Comparison of ENCODE assay signal across 8 cellular contexts in the genomic region with DNA sequence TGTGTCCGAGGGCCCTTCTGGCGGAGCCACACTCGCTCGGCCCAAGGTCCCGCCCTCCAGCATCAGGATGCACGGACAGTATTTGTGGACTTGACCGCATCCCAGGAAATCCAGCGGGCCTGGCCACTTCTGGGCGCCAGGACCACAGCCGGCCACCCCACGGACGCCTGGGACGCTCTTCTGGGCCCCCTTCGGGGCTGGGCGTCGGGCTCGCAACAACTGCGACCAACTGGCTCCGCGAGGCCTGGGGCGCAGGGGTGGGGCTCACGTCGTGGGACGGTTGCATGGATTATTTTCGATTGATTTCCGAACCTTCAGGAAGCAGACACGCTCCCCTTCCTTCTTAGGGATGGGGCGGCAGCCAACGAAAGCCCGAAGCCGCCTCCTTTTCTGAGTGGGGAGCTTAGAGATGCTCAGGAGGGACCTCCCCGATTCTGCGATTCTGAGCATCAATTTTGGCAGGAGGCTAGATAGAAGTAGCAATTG. TPM values are rescaled to one million over a fixed set of nuclear protein-coding genes. Genes with fewer than 3 reads are reported as not detected.
DNase-seq lines count a peak whose midpoint lies in the region; ATAC-seq and TF ChIP-seq lines count a peak whose summit lies in the region.

No MANE protein-coding gene starts in this region.

- no peaks in the 10 kb centered on the region for H3K9me3 Mint-ChIP-seq in Caco-2 (ENCODE audit: unreplicated experiment)
- no peaks in the 10 kb centered on the region for H3K9me3 Mint-ChIP-seq in MCF 10A (ENCODE audit: unreplicated experiment)
- H3K9me3 Mint-ChIP-seq in stimulated activated memory B cell treated with anti-CD40 and anti-IgM and Interleukin-4, amounts not matched to agents 10 μg/mL and 1 μg/mL and 100 μg/mL, for 72 hours = no peaks in the 10 kb centered on the region

- H3K27me3 Mint-ChIP-seq in Caco-2 (ENCODE audit: insufficient read depth, unreplicated experiment) = peaks cover 8% of the 10 kb centered on the region
- H3K27me3 Mint-ChIP-seq in MCF 10A (ENCODE audit: insufficient read depth, unreplicated experiment) = peaks cover 6% of the 10 kb centered on the region
- peaks cover 25% of the 10 kb centered on the region for H3K27me3 Mint-ChIP-seq in stimulated activated memory B cell treated with anti-CD40 and anti-IgM and Interleukin-4, amounts not matched to agents 10 μg/mL and 1 μg/mL and 100 μg/mL, for 72 hours

- H3K36me3 Mint-ChIP-seq in Caco-2 (ENCODE audit: insufficient read depth, unreplicated experiment) (peaks cover 35% of the 10 kb centered on the region), MCF 10A (ENCODE audit: insufficient read depth, unreplicated experiment) (peaks cover 21% of the 10 kb centered on the region)
- peaks cover 13% of the 10 kb centered on the region for H3K36me3 Mint-ChIP-seq in stimulated activated memory B cell treated with anti-CD40 and anti-IgM and Interleukin-4, amounts not matched to agents 10 μg/mL and 1 μg/mL and 100 μg/mL, for 72 hours

- H2AFZ ChIP-seq in OCI-LY1 (ENCODE audit: low read length) = peak overlapping the region; percentile 93

- H3K27me3 ChIP-seq in Caco-2 (replicated peaks; ENCODE audit: control insufficient read depth, insufficient read depth, low read length) = no peaks in the 10 kb centered on the region; the same call in 1 of the 2 replicates
- H3K27me3 ChIP-seq in H7 (ENCODE audit: control insufficient read depth, insufficient read depth, low read length) = peaks cover 3% of the 10 kb centered on the region; the same call in 1 of the 2 replicates
- no peaks in the 10 kb centered on the region for H3K27me3 ChIP-seq in OCI-LY1 (ENCODE audit: insufficient read depth, low read length)

- H3K36me3 ChIP-seq in Caco-2 (ENCODE audit: control insufficient read depth, insufficient read depth, low read length) (0 out of 2 replicates have a peak, but pooled peaks cover 1% of the 10 kb centered on the region), H7 (replicated peaks; ENCODE audit: control insufficient read depth, insufficient read depth, low read length) (peaks cover 2% of the 10 kb centered on the region; the same call in 1 of the 2 replicates), OCI-LY1 (ENCODE audit: insufficient read depth, low read length) (peaks cover 23% of the 10 kb centered on the region)

- peaks cover 41% of the 10 kb centered on the region for H3K79me2 ChIP-seq in OCI-LY1 (ENCODE audit: insufficient read depth, low read length)

- no peaks in the 10 kb centered on the region for H4K20me1 ChIP-seq in OCI-LY1 (ENCODE audit: insufficient read depth, low read length)

- no peaks in the 10 kb centered on the region for H3K9me2 ChIP-seq in OCI-LY1 (ENCODE audit: low read depth, low read length)

- H3K4me1 Mint-ChIP-seq in Caco-2 (ENCODE audit: low read depth, unreplicated experiment) (peaks cover 23% of the 10 kb centered on the region), MCF 10A (ENCODE audit: insufficient read depth, unreplicated experiment) (peaks cover 21% of the 10 kb centered on the region)
- H3K4me1 Mint-ChIP-seq in stimulated activated memory B cell treated with anti-CD40 and anti-IgM and Interleukin-4, amounts not matched to agents 10 μg/mL and 1 μg/mL and 100 μg/mL, for 72 hours = peaks cover 48% of the 10 kb centered on the region

- POLR2A ChIA-PET in Caco-2 (lab: Charles Lee) = no interaction called here
- POLR2A ChIA-PET in MCF 10A (lab: Yijun Ruan, JAX) = interaction anchor here (0.6 to 10.9 kb wide), 8 partner anchors 8 to 340 kb away, joined by 3 to 186 read pairs (median 4); partner anchors contain the start of gene MTMR6

- H3K9me3 ChIP-seq in Caco-2 (no peaks in the 10 kb centered on the region), OCI-LY1 (ENCODE audit: low read length) (0 out of 2 replicates have a peak, but pooled peaks cover 3% of the 10 kb centered on the region)

- H3K4me3 Mint-ChIP-seq in Caco-2 (ENCODE audit: unreplicated experiment) (peak overlapping the region; percentile 91), MCF 10A (ENCODE audit: unreplicated experiment) (peak overlapping the region; percentile 89)
- H3K4me3 Mint-ChIP-seq in stimulated activated memory B cell treated with anti-CD40 and anti-IgM and Interleukin-4, amounts not matched to agents 10 μg/mL and 1 μg/mL and 100 μg/mL, for 72 hours = peak overlapping the region; percentile 94

- intact Hi-C loops in Caco-2 (cut with micrococcal nuclease; ENCODE audit: unreplicated experiment) (no loop called here), MCF 10A (cut with micrococcal nuclease) (no loop called here)

- no TSS peak for BruUV-seq in Caco-2 (replicated peaks; lab: Mats Ljungman, UMichigan)
- TSS peak; percentile 61 for BruUV-seq in MCF 10A (replicated peaks; lab: Mats Ljungman, UMichigan)

- H3K27ac Mint-ChIP-seq in Caco-2 (ENCODE audit: unreplicated experiment) = peak overlapping the region; percentile 86
- H3K27ac Mint-ChIP-seq in MCF 10A (ENCODE audit: low read depth, unreplicated experiment) = peak overlapping the region; percentile 85
- peak overlapping the region; percentile 91 for H3K27ac Mint-ChIP-seq in stimulated activated memory B cell treated with anti-CD40 and anti-IgM and Interleukin-4, amounts not matched to agents 10 μg/mL and 1 μg/mL and 100 μg/mL, for 72 hours

- H3K4me3 ChIP-seq in Caco-2 (ENCODE audit: low read depth, low read length) (peak overlapping the region; percentile 99), H7 (ENCODE audit: insufficient read depth, low read depth, low read length) (peak overlapping the region; percentile 88), OCI-LY1 (ENCODE audit: low read depth, low read length, poor library complexity, severe bottlenecking) (peak overlapping the region; percentile 80)

- H3K9ac ChIP-seq in OCI-LY1 (ENCODE audit: low read length) = peak overlapping the region; percentile 51; the same call in 1 of the 2 replicates

- H3F3A ChIP-seq in OCI-LY1 (ENCODE audit: insufficient read depth, low read length) = no peaks in the 10 kb centered on the region

- peak overlapping the region; percentile 42 for H3K27ac ChIP-seq in OCI-LY1 (ENCODE audit: low read depth, low read length, poor library complexity, severe bottlenecking)

- H3K4me2 ChIP-seq in OCI-LY1 (ENCODE audit: low read length) = peak overlapping the region; percentile 74

- CTCF ChIA-PET in Caco-2 (lab: Charles Lee) (no interaction called here), MCF 10A (lab: Yijun Ruan, JAX) (interaction anchor here (1.4 to 1.7 kb wide), 2 partner anchors 13 to 14 kb away, joined by 4 to 11 read pairs; no protein-coding TSS in a partner anchor)

- TF ChIP-seq CTCF in Caco-2 (IDR thresholded peaks at IDR 0.05; ENCODE audit: insufficient read depth in 1 of 2, low read depth in 1 of 2, low read length in 1 of 2, severe bottlenecking in 1 of 2, unreplicated experiment in 1 of 2) (no peak), OCI-LY1 (IDR thresholded peaks at IDR 0.05; ENCODE audit: low read length) (no peak), MCF 10A (IDR thresholded peaks at IDR 0.05; ENCODE audit: unreplicated experiment) (no peak)

- ATAC-seq in stimulated activated memory B cell treated with anti-CD40 and anti-IgM and Interleukin-4, amounts not matched to agents 10 μg/mL and 1 μg/mL and 100 μg/mL, for 72 hours = peak; percentile 28

- H3K4me1 ChIP-seq in Caco-2 (peaks cover 13% of the 10 kb centered on the region), OCI-LY1 (ENCODE audit: insufficient read depth, low read length, severe bottlenecking) (peaks cover 20% of the 10 kb centered on the region)

- DNase-seq in Caco-2 (no peak), H7 (peak; percentile 37), MCF 10A (ENCODE audit: unreplicated experiment) (no peak), left kidney (ENCODE audit: low read depth, low spot score) (peak; percentile 54), HuH-7 (ENCODE audit: low spot score) (no peak), NCI-H446 (lab: John Stamatoyannopoulos, UW) (no peak)

RNA-seq across cellular contexts. Expression of gene NUP58, which starts 0.5 kb away (rescaled TPM):
- total RNA-seq in Caco-2 (2022) = 60.4 and 66.4 TPM in 2 replicates
- total RNA-seq in H7 (2014; rRNA removed; shearing (Covaris generic)) = 61.4 and 77.5 TPM in 2 replicates
- total RNA-seq in MCF 10A (2022) = 106 and 116 TPM in 2 replicates

RNA-seq across cellular contexts. Expression of gene MTMR6, which starts 13.6 kb away (rescaled TPM):
- total RNA-seq in Caco-2 (2022) (12.7 and 13.0 TPM in 2 replicates), MCF 10A (2022) (21.0 and 21.5 TPM in 2 replicates)
- 9.7 and 10.5 TPM in 2 replicates for total RNA-seq in H7 (2014; rRNA removed; shearing (Covaris generic))

Comparison
In these comparisons a context has a peak if more than half of its experiments do, and no peak if none do; other contexts are left out.
1. DNase-seq: peak in H7 (single experiment) and left kidney (single experiment); none in Caco-2 (0 of 2), MCF 10A (single experiment), HuH-7 (single experiment) and NCI-H446 (0 of 2).
2. Peak in every context shown above with its lines, with median percentiles within 50 percentile points of each other: H3K4me3 ChIP-seq, H3K27ac Mint-ChIP-seq and H3K4me3 Mint-ChIP-seq.